14 cellular contexts compared by ENCODE assay signal in genomic region chr14:73809386-73809785, GRCh38.
"Had no signal": no experiment of that assay in that cellular context is flagged by ENCODE, and none has a peak within 500 bp of the region (broad histone marks: within the 10 kb centered on the region; RNA-seq: fewer than 3 reads in every experiment).

No MANE protein-coding gene starts in this region.

- H3K27ac ChIP-seq: breast epithelium, prostate gland, testis had no signal

- H3K36me3 ChIP-seq: breast epithelium, prostate gland had no signal

- H3K4me3 ChIP-seq: breast epithelium, prostate gland, testis had no signal

- ATAC-seq: naive thymus-derived CD4-positive, alpha-beta T cell; stimulated activated naive CD8-positive, alpha-beta T cell treated with anti-CD3 and anti-CD28 coated beads, Interleukin-15, amount 100 ng/mL, for 72 hours had no signal

- DNase-seq: activated CD4-positive, alpha-beta memory T cell treated with anti-CD3 and anti-CD28 coated beads for 36 hours; activated CD4-positive, CD25-positive, alpha-beta regulatory T cell treated with anti-CD3 and anti-CD28 coated beads, Interleukin-2, amount 50 U/mL, for 72 hours; activated gamma-delta T cell; activated naive CD8-positive, alpha-beta T cell treated with anti-CD3 and anti-CD28 coated beads for 36 hours; activated T-cell treated with anti-CD3 and anti-CD28 coated beads, Interleukin-2, amount 50 U/mL, for 48 hours; dermis blood vessel endothelial cell; midbrain; naive thymus-derived CD4-positive, alpha-beta T cell; stimulated activated CD4-positive, alpha-beta T cell treated with anti-CD3 and anti-CD28 coated beads, Interleukin-15, amount 100 ng/mL, for 24 hours; stimulated activated CD4-positive, alpha-beta T cell treated with anti-CD3 and anti-CD28 coated beads, Interleukin-4, amount 100 ng/mL, for 24 hours; stimulated activated naive CD8-positive, alpha-beta T cell treated with anti-CD3 and anti-CD28 coated beads, Interleukin-15, amount 100 ng/mL, for 72 hours; testis had no signal

- H3K27ac Mint-ChIP-seq: activated CD4-positive, alpha-beta memory T cell treated with anti-CD3 and anti-CD28 coated beads for 36 hours; activated naive CD8-positive, alpha-beta T cell treated with anti-CD3 and anti-CD28 coated beads for 36 hours; naive thymus-derived CD4-positive, alpha-beta T cell; stimulated activated naive CD8-positive, alpha-beta T cell treated with anti-CD3 and anti-CD28 coated beads, Interleukin-15, amount 100 ng/mL, for 72 hours had no signal

- H3K27me3 Mint-ChIP-seq: activated CD4-positive, alpha-beta memory T cell treated with anti-CD3 and anti-CD28 coated beads for 36 hours; activated naive CD8-positive, alpha-beta T cell treated with anti-CD3 and anti-CD28 coated beads for 36 hours; stimulated activated naive CD8-positive, alpha-beta T cell treated with anti-CD3 and anti-CD28 coated beads, Interleukin-15, amount 100 ng/mL, for 72 hours had no signal

- H3K4me3 Mint-ChIP-seq: activated CD4-positive, alpha-beta memory T cell treated with anti-CD3 and anti-CD28 coated beads for 36 hours; activated naive CD8-positive, alpha-beta T cell treated with anti-CD3 and anti-CD28 coated beads for 36 hours; naive thymus-derived CD4-positive, alpha-beta T cell; stimulated activated naive CD8-positive, alpha-beta T cell treated with anti-CD3 and anti-CD28 coated beads, Interleukin-15, amount 100 ng/mL, for 72 hours had no signal

- H3K9me3 ChIP-seq: breast epithelium, prostate gland, testis had no signal

- H3K9me3 Mint-ChIP-seq: activated CD4-positive, alpha-beta memory T cell treated with anti-CD3 and anti-CD28 coated beads for 36 hours; activated naive CD8-positive, alpha-beta T cell treated with anti-CD3 and anti-CD28 coated beads for 36 hours; stimulated activated naive CD8-positive, alpha-beta T cell treated with anti-CD3 and anti-CD28 coated beads, Interleukin-15, amount 100 ng/mL, for 72 hours had no signal

- H3K36me3 Mint-ChIP-seq: activated CD4-positive, alpha-beta memory T cell treated with anti-CD3 and anti-CD28 coated beads for 36 hours; activated naive CD8-positive, alpha-beta T cell treated with anti-CD3 and anti-CD28 coated beads for 36 hours had no signal

- H3K27me3 ChIP-seq: breast epithelium, testis had no signal

- H3K4me1 ChIP-seq: breast epithelium, prostate gland, testis had no signal
